Comparison of ENCODE assay signal across 8 cellular contexts in the genomic region with DNA sequence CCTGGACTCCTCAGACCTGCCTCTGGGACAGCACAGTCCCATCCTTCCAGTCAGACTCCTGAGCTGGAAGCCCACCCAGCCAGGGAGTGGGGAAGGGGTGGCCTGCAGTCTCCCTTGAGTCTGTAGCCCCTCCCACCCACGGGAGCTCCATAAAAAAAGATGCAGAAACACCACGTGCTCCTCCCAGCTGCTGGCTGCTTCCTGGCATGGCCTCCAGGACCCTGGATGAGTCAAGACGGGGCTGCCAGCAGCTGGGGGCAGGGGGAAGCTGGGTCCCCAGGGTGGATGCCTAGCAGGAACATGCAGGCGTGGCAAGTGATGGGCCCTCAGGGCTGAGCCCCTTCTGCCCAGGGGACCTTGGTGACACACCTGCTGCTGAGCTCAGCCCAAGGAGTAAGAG.
DNase-seq lines count a peak whose midpoint lies in the region; TF ChIP-seq lines count a peak whose summit lies in the region.
"Not testable (repeated sequence)": the region's sequence is repeated elsewhere in the genome, so short reads cannot be mapped to it uniquely, and the experiment has no call there.

No MANE protein-coding gene starts in this region.

- not testable (repeated sequence) for H3K79me1 ChIP-seq in neuronal stem cell (ENCODE audit: low read depth, low read length)

- not testable (repeated sequence) for H3K27me3 ChIP-seq in fibroblast of lung (ENCODE audit: control insufficient read depth, insufficient read depth, low read length); neuronal stem cell (ENCODE audit: control insufficient read depth in 3 of 3, insufficient read depth in 3 of 3, low read depth in 1 of 3, low read length in 3 of 3)

- H2BK15ac ChIP-seq in neuronal stem cell (ENCODE audit: low read length): not testable (repeated sequence)

- not testable (repeated sequence) for H4K8ac ChIP-seq in neuronal stem cell (ENCODE audit: low read depth, low read length)

- not testable (repeated sequence) for H3K27ac ChIP-seq in fibroblast of lung (ENCODE audit: insufficient read depth, low read length); neuronal stem cell (replicated peaks; ENCODE audit: low read length)

- not testable (repeated sequence) for H4K91ac ChIP-seq in neuronal stem cell (ENCODE audit: low read depth, low read length, poor library complexity)

- H3K9ac ChIP-seq in fibroblast of lung (ENCODE audit: insufficient read depth, low read length); neuronal stem cell (ENCODE audit: low read depth, low read length, poor library complexity): not testable (repeated sequence)

- H3K4ac ChIP-seq in neuronal stem cell (ENCODE audit: low read length): not testable (repeated sequence)

- H3K18ac ChIP-seq in neuronal stem cell (ENCODE audit: low read length): not testable (repeated sequence)

- not testable (repeated sequence) for H2AFZ ChIP-seq in fibroblast of lung (ENCODE audit: low read length)
- H2AFZ ChIP-seq in neuronal stem cell (ENCODE audit: low read length): peak overlapping the region; percentile 17

- DNase-seq in AG10803 (ENCODE audit: low read depth) (peak; percentile 3), Daoy (ENCODE audit: low read depth) (peak; percentile 19), NCI-H2171 treated with DMSO at 0.1 percent for 48 hours (lab: John Stamatoyannopoulos, UW) (peak; percentile 54), astrocyte of the hippocampus (ENCODE audit: low read depth, low spot score) (peak; percentile 14), fibroblast of lung (ENCODE audit: low read depth in 2 of 2) (peak; percentile 8 to 37), left kidney (ENCODE audit: low read depth, low spot score) (peak; percentile 73)
- not testable (repeated sequence) for DNase-seq in neuronal stem cell (ENCODE audit: low spot score)

- not testable (repeated sequence) for H3K4me2 ChIP-seq in fibroblast of lung (ENCODE audit: extremely low read depth, insufficient read depth, low read length); neuronal stem cell (ENCODE audit: insufficient read depth, low read length, poor library complexity, severe bottlenecking)

- no CpG with 5 or more reads among the region's 4 CpGs for WGBS in neuronal stem cell (ENCODE audit: extremely low coverage in 2 of 2, insufficient read length in 2 of 2, insufficient replicate concordance in 1 of 2), 2 donors

- not testable (repeated sequence) for H4K20me1 ChIP-seq in fibroblast of lung (ENCODE audit: control insufficient read depth, extremely low read depth, insufficient read depth, low read length)

- TF ChIP-seq RAD21 in Ishikawa (IDR thresholded peaks at IDR 0.05; ENCODE audit: low read depth): not testable (repeated sequence)

- not testable (repeated sequence) for H2BK12ac ChIP-seq in neuronal stem cell (ENCODE audit: low read length)

- H3K79me2 ChIP-seq in fibroblast of lung (ENCODE audit: control insufficient read depth, insufficient read depth, low read length): not testable (repeated sequence)

- H2AK5ac ChIP-seq in neuronal stem cell (ENCODE audit: low read depth, low read length): not testable (repeated sequence)

- TF ChIP-seq EP300 in Ishikawa (IDR thresholded peaks at IDR 0.05; ENCODE audit: borderline replicate concordance): not testable (repeated sequence)

- TF ChIP-seq CTCF in AG10803 (conservative IDR thresholded peaks at IDR 0.05; ENCODE audit: low read length); fibroblast of lung (conservative IDR thresholded peaks at IDR 0.05 in 1 of 2, IDR thresholded peaks at IDR 0.05 in 1 of 2; ENCODE audit: low read depth in 1 of 2, low read length in 2 of 2): not testable (repeated sequence)

- H3K4me1 ChIP-seq in fibroblast of lung (ENCODE audit: control insufficient read depth, extremely low read depth, insufficient read depth, low read length); neuronal stem cell (ENCODE audit: control insufficient read depth in 2 of 2, insufficient read depth in 1 of 2, low read depth in 1 of 2, low read length in 2 of 2): not testable (repeated sequence)

- H3K36me3 ChIP-seq in fibroblast of lung (ENCODE audit: control insufficient read depth, insufficient read depth, low read length); neuronal stem cell (replicated peaks in 1 of 2; ENCODE audit: control insufficient read depth in 2 of 2, insufficient read depth in 2 of 2, low read length in 2 of 2): not testable (repeated sequence)

- H3K4me3 ChIP-seq in AG10803 (ENCODE audit: low read length); fibroblast of lung (replicated peaks in 1 of 4; ENCODE audit: control extremely low read depth in 1 of 4, insufficient read depth in 1 of 4, low read depth in 3 of 4, low read length in 4 of 4); neuronal stem cell (ENCODE audit: low read length in 2 of 2): not testable (repeated sequence)

- not testable (repeated sequence) for H2BK120ac ChIP-seq in neuronal stem cell (ENCODE audit: low read depth, low read length)

- peak overlapping the region; percentile 21 for H3K14ac ChIP-seq in neuronal stem cell (ENCODE audit: low read length)

- not testable (repeated sequence) for H3K23ac ChIP-seq in neuronal stem cell (ENCODE audit: low read depth, low read length, poor library complexity)

- H3K9me3 ChIP-seq in fibroblast of lung (ENCODE audit: control insufficient read depth, insufficient read depth, low read depth, low read length); neuronal stem cell (replicated peaks in 1 of 2; ENCODE audit: control insufficient read depth in 2 of 2, insufficient read depth in 1 of 2, low read depth in 1 of 2, low read length in 2 of 2): not testable (repeated sequence)

- H2BK5ac ChIP-seq in neuronal stem cell (ENCODE audit: low read length): not testable (repeated sequence)

TF ChIP-seq in Ishikawa, 13 proteins besides CTCF, POLR2A, EP300 and RAD21:
- TF ChIP-seq, protein P1, sequence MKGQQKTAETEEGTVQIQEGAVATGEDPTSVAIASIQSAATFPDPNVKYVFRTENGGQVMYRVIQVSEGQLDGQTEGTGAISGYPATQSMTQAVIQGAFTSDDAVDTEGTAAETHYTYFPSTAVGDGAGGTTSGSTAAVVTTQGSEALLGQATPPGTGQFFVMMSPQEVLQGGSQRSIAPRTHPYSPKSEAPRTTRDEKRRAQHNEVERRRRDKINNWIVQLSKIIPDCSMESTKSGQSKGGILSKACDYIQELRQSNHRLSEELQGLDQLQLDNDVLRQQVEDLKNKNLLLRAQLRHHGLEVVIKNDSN (IDR thresholded peaks at IDR 0.05): peak; percentile 33; the same call in 1 of the 2 replicates
